In the genomic region with DNA sequence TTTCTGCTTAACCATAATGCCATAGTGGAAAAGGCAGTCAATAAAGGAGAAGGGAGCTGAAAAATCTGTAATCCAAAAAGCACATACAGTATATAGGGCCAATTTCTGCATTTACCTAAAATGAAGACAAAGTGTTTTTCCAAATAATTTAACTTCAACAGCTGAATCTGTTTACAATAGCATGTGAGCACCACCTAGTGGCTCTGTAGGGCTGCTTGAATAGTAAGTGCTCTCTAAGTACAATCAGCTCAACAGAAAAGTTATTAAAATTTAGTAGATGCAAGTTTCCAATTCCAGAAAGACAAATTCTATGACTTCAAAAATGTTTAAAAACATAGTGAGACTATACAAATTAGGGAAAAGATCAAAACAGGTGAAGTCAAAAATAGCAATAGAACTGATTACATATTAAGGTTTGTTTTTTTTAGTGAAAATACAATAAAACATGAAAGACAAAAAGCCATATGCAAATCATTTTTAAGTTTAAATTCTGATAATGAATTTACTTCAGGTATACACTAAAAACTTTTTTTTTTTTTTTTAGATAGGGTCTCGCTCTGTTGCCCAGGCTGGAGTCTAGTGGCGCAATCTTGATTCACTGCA, we compare ENCODE assay signal across 1 cellular context.
TF ChIP-seq lines count a peak whose summit lies in the region.

No MANE protein-coding gene starts in this region.

TF ChIP-seq in GM23338, 12 proteins besides CTCF, POLR2A, EP300 and RAD21 (continued from another document):
- TF ChIP-seq, protein P1, sequence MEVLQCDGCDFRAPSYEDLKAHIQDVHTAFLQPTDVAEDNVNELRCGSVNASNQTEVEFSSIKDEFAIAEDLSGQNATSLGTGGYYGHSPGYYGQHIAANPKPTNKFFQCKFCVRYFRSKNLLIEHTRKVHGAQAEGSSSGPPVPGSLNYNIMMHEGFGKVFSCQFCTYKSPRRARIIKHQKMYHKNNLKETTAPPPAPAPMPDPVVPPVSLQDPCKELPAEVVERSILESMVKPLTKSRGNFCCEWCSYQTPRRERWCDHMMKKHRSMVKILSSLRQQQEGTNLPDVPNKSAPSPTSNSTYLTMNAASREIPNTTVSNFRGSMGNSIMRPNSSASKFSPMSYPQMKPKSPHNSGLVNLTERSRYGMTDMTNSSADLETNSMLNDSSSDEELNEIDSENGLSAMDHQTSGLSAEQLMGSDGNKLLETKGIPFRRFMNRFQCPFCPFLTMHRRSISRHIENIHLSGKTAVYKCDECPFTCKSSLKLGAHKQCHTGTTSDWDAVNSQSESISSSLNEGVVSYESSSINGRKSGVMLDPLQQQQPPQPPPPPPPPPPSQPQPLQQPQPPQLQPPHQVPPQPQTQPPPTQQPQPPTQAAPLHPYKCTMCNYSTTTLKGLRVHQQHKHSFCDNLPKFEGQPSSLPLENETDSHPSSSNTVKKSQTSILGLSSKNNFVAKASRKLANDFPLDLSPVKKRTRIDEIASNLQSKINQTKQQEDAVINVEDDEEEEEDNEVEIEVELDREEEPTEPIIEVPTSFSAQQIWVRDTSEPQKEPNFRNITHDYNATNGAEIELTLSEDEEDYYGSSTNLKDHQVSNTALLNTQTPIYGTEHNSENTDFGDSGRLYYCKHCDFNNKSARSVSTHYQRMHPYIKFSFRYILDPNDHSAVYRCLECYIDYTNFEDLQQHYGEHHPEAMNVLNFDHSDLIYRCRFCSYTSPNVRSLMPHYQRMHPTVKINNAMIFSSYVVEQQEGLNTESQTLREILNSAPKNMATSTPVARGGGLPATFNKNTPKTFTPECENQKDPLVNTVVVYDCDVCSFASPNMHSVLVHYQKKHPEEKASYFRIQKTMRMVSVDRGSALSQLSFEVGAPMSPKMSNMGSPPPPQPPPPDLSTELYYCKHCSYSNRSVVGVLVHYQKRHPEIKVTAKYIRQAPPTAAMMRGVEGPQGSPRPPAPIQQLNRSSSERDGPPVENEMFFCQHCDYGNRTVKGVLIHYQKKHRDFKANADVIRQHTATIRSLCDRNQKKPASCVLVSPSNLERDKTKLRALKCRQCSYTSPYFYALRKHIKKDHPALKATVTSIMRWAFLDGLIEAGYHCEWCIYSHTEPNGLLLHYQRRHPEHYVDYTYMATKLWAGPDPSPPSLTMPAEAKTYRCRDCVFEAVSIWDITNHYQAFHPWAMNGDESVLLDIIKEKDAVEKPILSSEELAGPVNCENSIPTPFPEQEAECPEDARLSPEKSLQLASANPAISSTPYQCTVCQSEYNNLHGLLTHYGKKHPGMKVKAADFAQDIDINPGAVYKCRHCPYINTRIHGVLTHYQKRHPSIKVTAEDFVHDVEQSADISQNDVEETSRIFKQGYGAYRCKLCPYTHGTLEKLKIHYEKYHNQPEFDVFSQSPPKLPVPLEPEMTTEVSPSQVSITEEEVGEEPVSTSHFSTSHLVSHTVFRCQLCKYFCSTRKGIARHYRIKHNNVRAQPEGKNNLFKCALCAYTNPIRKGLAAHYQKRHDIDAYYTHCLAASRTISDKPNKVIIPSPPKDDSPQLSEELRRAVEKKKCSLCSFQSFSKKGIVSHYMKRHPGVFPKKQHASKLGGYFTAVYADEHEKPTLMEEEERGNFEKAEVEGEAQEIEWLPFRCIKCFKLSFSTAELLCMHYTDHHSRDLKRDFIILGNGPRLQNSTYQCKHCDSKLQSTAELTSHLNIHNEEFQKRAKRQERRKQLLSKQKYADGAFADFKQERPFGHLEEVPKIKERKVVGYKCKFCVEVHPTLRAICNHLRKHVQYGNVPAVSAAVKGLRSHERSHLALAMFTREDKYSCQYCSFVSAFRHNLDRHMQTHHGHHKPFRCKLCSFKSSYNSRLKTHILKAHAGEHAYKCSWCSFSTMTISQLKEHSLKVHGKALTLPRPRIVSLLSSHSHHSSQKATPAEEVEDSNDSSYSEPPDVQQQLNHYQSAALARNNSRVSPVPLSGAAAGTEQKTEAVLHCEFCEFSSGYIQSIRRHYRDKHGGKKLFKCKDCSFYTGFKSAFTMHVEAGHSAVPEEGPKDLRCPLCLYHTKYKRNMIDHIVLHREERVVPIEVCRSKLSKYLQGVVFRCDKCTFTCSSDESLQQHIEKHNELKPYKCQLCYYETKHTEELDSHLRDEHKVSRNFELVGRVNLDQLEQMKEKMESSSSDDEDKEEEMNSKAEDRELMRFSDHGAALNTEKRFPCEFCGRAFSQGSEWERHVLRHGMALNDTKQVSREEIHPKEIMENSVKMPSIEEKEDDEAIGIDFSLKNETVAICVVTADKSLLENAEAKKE (CRISPR knock-in tag; IDR thresholded peaks at IDR 0.05): no peak
- TF ChIP-seq CREB1 (CRISPR knock-in tag; IDR thresholded peaks at IDR 0.05; ENCODE audit: low read depth) (no peak), ETS1 (IDR thresholded peaks at IDR 0.05) (no peak), NANOG (IDR thresholded peaks at IDR 0.05; ENCODE audit: borderline replicate concordance) (no peak)
